ENCODE assay signal across 20 cellular contexts in genomic region chr3:41095702-41096101, GRCh38.
DNase-seq lines count a peak whose midpoint lies in the region; ATAC-seq lines count a peak whose summit lies in the region.
"Had no signal": no experiment of that assay in that cellular context is flagged by ENCODE, and none has a peak within 500 bp of the region (broad histone marks: within the 10 kb centered on the region; RNA-seq: fewer than 3 reads in every experiment).

No MANE protein-coding gene starts in this region.

- no peak overlapping the region for H3K27ac Mint-ChIP-seq in immature natural killer cell
- H3K27ac Mint-ChIP-seq: activated CD4-positive, alpha-beta T cell treated with anti-CD3 and anti-CD28 coated beads for 36 hours; T-helper 1 cell treated with Interleukin-12 subunit alpha and Interleukin-12 subunit beta and Interleukin-4 antibody, amounts not matched to agents 30 μg/mL and 1 μg/mL, for 36 hours had no signal

- DNase-seq in HT1080 (ENCODE audit: low read depth) (peak; percentile 8), OCI-M1 (lab: John Stamatoyannopoulos, UW) (peak; percentile 6), dermis blood vessel endothelial cell (peak; percentile 47), kidney tubule cell (ENCODE audit: low spot score) (peak; percentile 23), immature natural killer cell (no peak), T-helper 1 cell (no peak)
- DNase-seq: activated CD4-positive, alpha-beta T cell treated with anti-CD3 and anti-CD28 coated beads for 36 hours; activated T-cell treated with anti-CD3 and anti-CD28 coated beads, Interleukin-2, amount 50 U/mL, for 4 hours; CD4-positive, alpha-beta memory T cell; DMS79 treated with DMSO at 0.1 percent for 48 hours; left cardiac atrium; mesendoderm; NCI-H1694 treated with DMSO at 0.1 percent for 48 hours; NCI-H345; Peyer's patch; psoas muscle; SIG-M5; transverse colon had no signal

- H3K4me1 Mint-ChIP-seq in immature natural killer cell: no peaks in the 10 kb centered on the region
- H3K4me1 Mint-ChIP-seq: activated CD4-positive, alpha-beta T cell treated with anti-CD3 and anti-CD28 coated beads for 36 hours; CD4-positive, alpha-beta memory T cell had no signal

- no peaks in the 10 kb centered on the region for H3K9me3 Mint-ChIP-seq in immature natural killer cell
- H3K9me3 Mint-ChIP-seq: activated T-cell treated with anti-CD3 and anti-CD28 coated beads, Interleukin-2, amount 50 U/mL, for 4 hours; CD4-positive, alpha-beta memory T cell; T-helper 1 cell treated with Interleukin-12 subunit alpha and Interleukin-12 subunit beta and Interleukin-4 antibody, amounts not matched to agents 30 μg/mL and 1 μg/mL, for 36 hours had no signal

- no peak overlapping the region for H3K4me3 Mint-ChIP-seq in immature natural killer cell
- H3K4me3 Mint-ChIP-seq: activated CD4-positive, alpha-beta T cell treated with anti-CD3 and anti-CD28 coated beads for 36 hours; activated T-cell treated with anti-CD3 and anti-CD28 coated beads, Interleukin-2, amount 50 U/mL, for 4 hours; CD4-positive, alpha-beta memory T cell; T-helper 1 cell treated with Interleukin-12 subunit alpha and Interleukin-12 subunit beta and Interleukin-4 antibody, amounts not matched to agents 30 μg/mL and 1 μg/mL, for 36 hours had no signal

- ATAC-seq in GM18873 (IDR thresholded peaks at IDR 0.05; ENCODE audit: low FRiP score, unreplicated experiment): no peak
- ATAC-seq: activated CD4-positive, alpha-beta T cell treated with anti-CD3 and anti-CD28 coated beads for 36 hours; activated T-cell treated with anti-CD3 and anti-CD28 coated beads, Interleukin-2, amount 50 U/mL, for 4 hours; left cardiac atrium; psoas muscle had no signal

- H3K36me3 Mint-ChIP-seq in immature natural killer cell: peaks cover 0 to 4% (median 0%) of the 10 kb centered on the region in 3 donors
- H3K36me3 Mint-ChIP-seq: CD4-positive, alpha-beta memory T cell had no signal

- H3K27me3 Mint-ChIP-seq in immature natural killer cell (ENCODE audit: low read depth in 3 of 3): peaks cover 1 to 6% (median 4%) of the 10 kb centered on the region in 3 donors
- H3K27me3 Mint-ChIP-seq: activated CD4-positive, alpha-beta T cell treated with anti-CD3 and anti-CD28 coated beads for 36 hours had no signal

Comparison
In these comparisons a context has a peak if more than half of its experiments do, and no peak if none do; other contexts are left out.
1. DNase-seq: peak in HT1080 (single experiment), OCI-M1 (single experiment), dermis blood vessel endothelial cell (single experiment) and kidney tubule cell (single experiment); none in immature natural killer cell (0 of 3) and T-helper 1 cell (0 of 5).